Comparison of ENCODE assay signal across 1 cellular context in the genomic region with DNA sequence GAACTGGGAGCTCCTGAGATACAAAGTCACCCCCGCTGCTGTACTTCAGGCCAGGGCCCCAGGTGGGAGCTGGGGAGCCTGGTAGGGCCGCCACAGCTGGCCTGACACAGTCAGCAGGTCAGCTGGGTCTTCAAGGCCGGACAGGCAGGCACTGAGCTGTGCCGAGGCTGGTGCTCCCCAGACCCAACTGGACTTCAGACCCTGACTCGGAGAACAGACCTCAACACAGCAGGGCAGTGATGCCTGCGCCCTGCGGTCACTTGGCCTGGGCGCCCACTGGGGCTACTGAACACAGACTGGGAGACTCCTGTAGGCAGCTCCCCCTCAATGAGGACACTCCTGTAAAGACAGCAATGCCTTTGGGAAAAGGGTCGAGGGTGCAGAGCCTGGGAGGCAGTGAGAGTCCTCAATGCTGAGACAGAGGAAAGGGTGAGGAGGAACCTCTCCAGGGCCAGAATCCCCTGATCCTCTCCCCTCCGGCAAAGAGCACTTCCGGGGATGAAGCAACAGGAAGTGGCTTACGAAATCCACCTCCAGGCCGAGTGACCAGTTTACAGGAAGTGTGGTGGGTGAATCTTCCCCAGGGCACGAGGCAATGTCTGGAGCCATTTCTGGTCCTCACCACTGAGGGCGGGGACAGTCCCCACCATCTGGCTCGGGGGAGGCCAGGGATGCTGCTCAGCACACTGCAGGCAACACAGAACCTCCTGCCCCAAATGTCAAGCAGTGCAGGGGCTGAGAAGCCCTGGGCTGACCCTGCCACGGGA.
TF ChIP-seq lines count a peak whose summit lies in the region.

No MANE protein-coding gene starts in this region.

TF ChIP-seq in K562, 482 proteins besides CTCF, POLR2A, EP300 and RAD21 (continued from another document and continues in another):
- TF ChIP-seq POLR2G (IDR thresholded peaks at IDR 0.05; ENCODE audit: low read depth, low read length) = peak; percentile 35; the same call in 1 of the 2 replicates
- TF ChIP-seq, protein P1, sequence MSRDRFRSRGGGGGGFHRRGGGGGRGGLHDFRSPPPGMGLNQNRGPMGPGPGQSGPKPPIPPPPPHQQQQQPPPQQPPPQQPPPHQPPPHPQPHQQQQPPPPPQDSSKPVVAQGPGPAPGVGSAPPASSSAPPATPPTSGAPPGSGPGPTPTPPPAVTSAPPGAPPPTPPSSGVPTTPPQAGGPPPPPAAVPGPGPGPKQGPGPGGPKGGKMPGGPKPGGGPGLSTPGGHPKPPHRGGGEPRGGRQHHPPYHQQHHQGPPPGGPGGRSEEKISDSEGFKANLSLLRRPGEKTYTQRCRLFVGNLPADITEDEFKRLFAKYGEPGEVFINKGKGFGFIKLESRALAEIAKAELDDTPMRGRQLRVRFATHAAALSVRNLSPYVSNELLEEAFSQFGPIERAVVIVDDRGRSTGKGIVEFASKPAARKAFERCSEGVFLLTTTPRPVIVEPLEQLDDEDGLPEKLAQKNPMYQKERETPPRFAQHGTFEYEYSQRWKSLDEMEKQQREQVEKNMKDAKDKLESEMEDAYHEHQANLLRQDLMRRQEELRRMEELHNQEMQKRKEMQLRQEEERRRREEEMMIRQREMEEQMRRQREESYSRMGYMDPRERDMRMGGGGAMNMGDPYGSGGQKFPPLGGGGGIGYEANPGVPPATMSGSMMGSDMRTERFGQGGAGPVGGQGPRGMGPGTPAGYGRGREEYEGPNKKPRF (IDR thresholded peaks at IDR 0.05; ENCODE audit: low read depth, low read length) = no peak
- TF ChIP-seq, protein P2, sequence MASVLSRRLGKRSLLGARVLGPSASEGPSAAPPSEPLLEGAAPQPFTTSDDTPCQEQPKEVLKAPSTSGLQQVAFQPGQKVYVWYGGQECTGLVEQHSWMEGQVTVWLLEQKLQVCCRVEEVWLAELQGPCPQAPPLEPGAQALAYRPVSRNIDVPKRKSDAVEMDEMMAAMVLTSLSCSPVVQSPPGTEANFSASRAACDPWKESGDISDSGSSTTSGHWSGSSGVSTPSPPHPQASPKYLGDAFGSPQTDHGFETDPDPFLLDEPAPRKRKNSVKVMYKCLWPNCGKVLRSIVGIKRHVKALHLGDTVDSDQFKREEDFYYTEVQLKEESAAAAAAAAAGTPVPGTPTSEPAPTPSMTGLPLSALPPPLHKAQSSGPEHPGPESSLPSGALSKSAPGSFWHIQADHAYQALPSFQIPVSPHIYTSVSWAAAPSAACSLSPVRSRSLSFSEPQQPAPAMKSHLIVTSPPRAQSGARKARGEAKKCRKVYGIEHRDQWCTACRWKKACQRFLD (CRISPR knock-in tag; IDR thresholded peaks at IDR 0.05) = 0 out of 2 replicates have a peak, but pooled peaks have one; percentile 64
- TF ChIP-seq, protein P3, sequence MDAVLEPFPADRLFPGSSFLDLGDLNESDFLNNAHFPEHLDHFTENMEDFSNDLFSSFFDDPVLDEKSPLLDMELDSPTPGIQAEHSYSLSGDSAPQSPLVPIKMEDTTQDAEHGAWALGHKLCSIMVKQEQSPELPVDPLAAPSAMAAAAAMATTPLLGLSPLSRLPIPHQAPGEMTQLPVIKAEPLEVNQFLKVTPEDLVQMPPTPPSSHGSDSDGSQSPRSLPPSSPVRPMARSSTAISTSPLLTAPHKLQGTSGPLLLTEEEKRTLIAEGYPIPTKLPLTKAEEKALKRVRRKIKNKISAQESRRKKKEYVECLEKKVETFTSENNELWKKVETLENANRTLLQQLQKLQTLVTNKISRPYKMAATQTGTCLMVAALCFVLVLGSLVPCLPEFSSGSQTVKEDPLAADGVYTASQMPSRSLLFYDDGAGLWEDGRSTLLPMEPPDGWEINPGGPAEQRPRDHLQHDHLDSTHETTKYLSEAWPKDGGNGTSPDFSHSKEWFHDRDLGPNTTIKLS (IDR thresholded peaks at IDR 0.05; ENCODE audit: borderline replicate concordance, low read depth) = no peak
- no peak for TF ChIP-seq GATA2 (CRISPR knock-in tag; IDR thresholded peaks at IDR 0.05)
- no peak for TF ChIP-seq NR2F6 (CRISPR knock-in tag; IDR thresholded peaks at IDR 0.05)
- TF ChIP-seq, protein P4, sequence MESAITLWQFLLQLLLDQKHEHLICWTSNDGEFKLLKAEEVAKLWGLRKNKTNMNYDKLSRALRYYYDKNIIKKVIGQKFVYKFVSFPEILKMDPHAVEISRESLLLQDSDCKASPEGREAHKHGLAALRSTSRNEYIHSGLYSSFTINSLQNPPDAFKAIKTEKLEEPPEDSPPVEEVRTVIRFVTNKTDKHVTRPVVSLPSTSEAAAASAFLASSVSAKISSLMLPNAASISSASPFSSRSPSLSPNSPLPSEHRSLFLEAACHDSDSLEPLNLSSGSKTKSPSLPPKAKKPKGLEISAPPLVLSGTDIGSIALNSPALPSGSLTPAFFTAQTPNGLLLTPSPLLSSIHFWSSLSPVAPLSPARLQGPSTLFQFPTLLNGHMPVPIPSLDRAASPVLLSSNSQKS (CRISPR knock-in tag; IDR thresholded peaks at IDR 0.05) = no peak
- no peak for TF ChIP-seq ZNF140 (CRISPR knock-in tag; IDR thresholded peaks at IDR 0.05)
- no peak for TF ChIP-seq TSC22D4 (tag; IDR thresholded peaks at IDR 0.05)
- TF ChIP-seq, protein P5, sequence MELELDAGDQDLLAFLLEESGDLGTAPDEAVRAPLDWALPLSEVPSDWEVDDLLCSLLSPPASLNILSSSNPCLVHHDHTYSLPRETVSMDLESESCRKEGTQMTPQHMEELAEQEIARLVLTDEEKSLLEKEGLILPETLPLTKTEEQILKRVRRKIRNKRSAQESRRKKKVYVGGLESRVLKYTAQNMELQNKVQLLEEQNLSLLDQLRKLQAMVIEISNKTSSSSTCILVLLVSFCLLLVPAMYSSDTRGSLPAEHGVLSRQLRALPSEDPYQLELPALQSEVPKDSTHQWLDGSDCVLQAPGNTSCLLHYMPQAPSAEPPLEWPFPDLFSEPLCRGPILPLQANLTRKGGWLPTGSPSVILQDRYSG (tag; conservative IDR thresholded peaks at IDR 0.05; ENCODE audit: low read depth) = no peak
- TF ChIP-seq CEBPG (CRISPR knock-in tag; IDR thresholded peaks at IDR 0.05) = peak; percentile 98
- peak; percentile 95 to 98 for TF ChIP-seq CEBPG (tag; conservative IDR thresholded peaks at IDR 0.05 in 1 of 2, IDR thresholded peaks at IDR 0.05 in 1 of 2)
- TF ChIP-seq POLR3G (IDR thresholded peaks at IDR 0.05; ENCODE audit: extremely low read depth, insufficient read length, insufficient replicate concordance) = no peak
- TF ChIP-seq MCM2 (IDR thresholded peaks at IDR 0.05; ENCODE audit: low read depth) = no peak
- no peak for TF ChIP-seq ZNF668 (CRISPR knock-in tag; IDR thresholded peaks at IDR 0.05)
- TF ChIP-seq ZNF75A (CRISPR knock-in tag; IDR thresholded peaks at IDR 0.05) = peak; percentile 38; the same call in 1 of the 2 replicates
- TF ChIP-seq ELF2 (CRISPR knock-in tag; IDR thresholded peaks at IDR 0.05) = peak; percentile 79
- TF ChIP-seq CBX8 (IDR thresholded peaks at IDR 0.05; ENCODE audit: borderline replicate concordance, extremely low read depth, low read depth, low read length, poor library complexity, severe bottlenecking) = no peak
- TF ChIP-seq ZNF23 (CRISPR knock-in tag; IDR thresholded peaks at IDR 0.05) = no peak
- no peak for TF ChIP-seq U2AF2 (optimal IDR thresholded peaks at IDR 0.05; ENCODE audit: low read depth, low read length)
- TF ChIP-seq RUNX1 (IDR thresholded peaks at IDR 0.05; ENCODE audit: low read depth) = no peak
- TF ChIP-seq, protein P6, sequence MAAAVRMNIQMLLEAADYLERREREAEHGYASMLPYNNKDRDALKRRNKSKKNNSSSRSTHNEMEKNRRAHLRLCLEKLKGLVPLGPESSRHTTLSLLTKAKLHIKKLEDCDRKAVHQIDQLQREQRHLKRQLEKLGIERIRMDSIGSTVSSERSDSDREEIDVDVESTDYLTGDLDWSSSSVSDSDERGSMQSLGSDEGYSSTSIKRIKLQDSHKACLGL (CRISPR knock-in tag; IDR thresholded peaks at IDR 0.05; ENCODE audit: borderline replicate concordance, poor library complexity, severe bottlenecking) = no peak
- TF ChIP-seq ZNF143 (CRISPR knock-in tag; IDR thresholded peaks at IDR 0.05) = peak; percentile 17; the same call in 1 of the 2 replicates
- no peak for TF ChIP-seq FOXJ2 (tag; IDR thresholded peaks at IDR 0.05)
- no peak for TF ChIP-seq ZNF717 (CRISPR knock-in tag; IDR thresholded peaks at IDR 0.05)
- TF ChIP-seq, protein P7, sequence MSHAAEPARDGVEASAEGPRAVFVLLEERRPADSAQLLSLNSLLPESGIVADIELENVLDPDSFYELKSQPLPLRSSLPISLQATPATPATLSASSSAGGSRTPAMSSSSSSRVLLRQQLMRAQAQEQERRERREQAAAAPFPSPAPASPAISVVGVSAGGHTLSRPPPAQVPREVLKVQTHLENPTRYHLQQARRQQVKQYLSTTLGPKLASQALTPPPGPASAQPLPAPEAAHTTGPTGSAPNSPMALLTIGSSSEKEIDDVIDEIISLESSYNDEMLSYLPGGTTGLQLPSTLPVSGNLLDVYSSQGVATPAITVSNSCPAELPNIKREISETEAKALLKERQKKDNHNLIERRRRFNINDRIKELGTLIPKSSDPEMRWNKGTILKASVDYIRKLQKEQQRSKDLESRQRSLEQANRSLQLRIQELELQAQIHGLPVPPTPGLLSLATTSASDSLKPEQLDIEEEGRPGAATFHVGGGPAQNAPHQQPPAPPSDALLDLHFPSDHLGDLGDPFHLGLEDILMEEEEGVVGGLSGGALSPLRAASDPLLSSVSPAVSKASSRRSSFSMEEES (CRISPR knock-in tag; IDR thresholded peaks at IDR 0.05) = no peak
- TF ChIP-seq ZNF384 (IDR thresholded peaks at IDR 0.05; ENCODE audit: low read depth, low read length) = no peak
- TF ChIP-seq ZNF175 (CRISPR knock-in tag; IDR thresholded peaks at IDR 0.05; ENCODE audit: low read depth) = peak; percentile 93
- no peak for TF ChIP-seq KLF16 (IDR thresholded peaks at IDR 0.05)
- TF ChIP-seq ZZZ3 (IDR thresholded peaks at IDR 0.05) = no peak
- no peak for TF ChIP-seq MYNN (IDR thresholded peaks at IDR 0.05)
- TF ChIP-seq MYNN (CRISPR knock-in tag; IDR thresholded peaks at IDR 0.05) = no peak
- TF ChIP-seq, protein P8, sequence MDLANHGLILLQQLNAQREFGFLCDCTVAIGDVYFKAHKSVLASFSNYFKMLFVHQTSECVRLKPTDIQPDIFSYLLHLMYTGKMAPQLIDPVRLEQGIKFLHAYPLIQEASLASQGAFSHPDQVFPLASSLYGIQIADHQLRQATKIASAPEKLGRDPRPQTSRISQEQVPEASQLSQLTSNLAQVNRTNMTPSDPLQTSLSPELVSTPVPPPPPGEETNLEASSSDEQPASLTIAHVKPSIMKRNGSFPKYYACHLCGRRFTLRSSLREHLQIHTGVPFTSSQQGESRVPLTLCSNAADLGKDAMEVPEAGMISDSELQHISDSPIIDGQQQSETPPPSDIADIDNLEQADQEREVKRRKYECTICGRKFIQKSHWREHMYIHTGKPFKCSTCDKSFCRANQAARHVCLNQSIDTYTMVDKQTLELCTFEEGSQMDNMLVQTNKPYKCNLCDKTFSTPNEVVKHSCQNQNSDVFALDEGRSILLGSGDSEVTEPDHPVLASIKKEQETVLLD (IDR thresholded peaks at IDR 0.05) = no peak
- TF ChIP-seq, protein P9, sequence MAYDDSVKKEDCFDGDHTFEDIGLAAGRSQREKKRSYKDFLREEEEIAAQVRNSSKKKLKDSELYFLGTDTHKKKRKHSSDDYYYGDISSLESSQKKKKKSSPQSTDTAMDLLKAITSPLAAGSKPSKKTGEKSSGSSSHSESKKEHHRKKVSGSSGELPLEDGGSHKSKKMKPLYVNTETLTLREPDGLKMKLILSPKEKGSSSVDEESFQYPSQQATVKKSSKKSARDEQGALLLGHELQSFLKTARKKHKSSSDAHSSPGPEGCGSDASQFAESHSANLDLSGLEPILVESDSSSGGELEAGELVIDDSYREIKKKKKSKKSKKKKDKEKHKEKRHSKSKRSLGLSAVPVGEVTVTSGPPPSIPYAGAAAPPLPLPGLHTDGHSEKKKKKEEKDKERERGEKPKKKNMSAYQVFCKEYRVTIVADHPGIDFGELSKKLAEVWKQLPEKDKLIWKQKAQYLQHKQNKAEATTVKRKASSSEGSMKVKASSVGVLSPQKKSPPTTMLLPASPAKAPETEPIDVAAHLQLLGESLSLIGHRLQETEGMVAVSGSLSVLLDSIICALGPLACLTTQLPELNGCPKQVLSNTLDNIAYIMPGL (CRISPR knock-in tag; IDR thresholded peaks at IDR 0.05) = no peak
- TF ChIP-seq ZBTB1 (CRISPR knock-in tag; IDR thresholded peaks at IDR 0.05; ENCODE audit: borderline replicate concordance, low read depth) = no peak
- no peak for TF ChIP-seq ARNT (IDR thresholded peaks at IDR 0.05)
- no peak for TF ChIP-seq RBM25 (IDR thresholded peaks at IDR 0.05; ENCODE audit: low read depth, low read length, severe bottlenecking)
- TF ChIP-seq, protein P10, sequence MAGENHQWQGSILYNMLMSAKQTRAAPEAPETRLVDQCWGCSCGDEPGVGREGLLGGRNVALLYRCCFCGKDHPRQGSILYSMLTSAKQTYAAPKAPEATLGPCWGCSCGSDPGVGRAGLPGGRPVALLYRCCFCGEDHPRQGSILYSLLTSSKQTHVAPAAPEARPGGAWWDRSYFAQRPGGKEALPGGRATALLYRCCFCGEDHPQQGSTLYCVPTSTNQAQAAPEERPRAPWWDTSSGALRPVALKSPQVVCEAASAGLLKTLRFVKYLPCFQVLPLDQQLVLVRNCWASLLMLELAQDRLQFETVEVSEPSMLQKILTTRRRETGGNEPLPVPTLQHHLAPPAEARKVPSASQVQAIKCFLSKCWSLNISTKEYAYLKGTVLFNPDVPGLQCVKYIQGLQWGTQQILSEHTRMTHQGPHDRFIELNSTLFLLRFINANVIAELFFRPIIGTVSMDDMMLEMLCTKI (IDR thresholded peaks at IDR 0.05; ENCODE audit: partially characterized antibody) = no peak
- TF ChIP-seq, protein P11, sequence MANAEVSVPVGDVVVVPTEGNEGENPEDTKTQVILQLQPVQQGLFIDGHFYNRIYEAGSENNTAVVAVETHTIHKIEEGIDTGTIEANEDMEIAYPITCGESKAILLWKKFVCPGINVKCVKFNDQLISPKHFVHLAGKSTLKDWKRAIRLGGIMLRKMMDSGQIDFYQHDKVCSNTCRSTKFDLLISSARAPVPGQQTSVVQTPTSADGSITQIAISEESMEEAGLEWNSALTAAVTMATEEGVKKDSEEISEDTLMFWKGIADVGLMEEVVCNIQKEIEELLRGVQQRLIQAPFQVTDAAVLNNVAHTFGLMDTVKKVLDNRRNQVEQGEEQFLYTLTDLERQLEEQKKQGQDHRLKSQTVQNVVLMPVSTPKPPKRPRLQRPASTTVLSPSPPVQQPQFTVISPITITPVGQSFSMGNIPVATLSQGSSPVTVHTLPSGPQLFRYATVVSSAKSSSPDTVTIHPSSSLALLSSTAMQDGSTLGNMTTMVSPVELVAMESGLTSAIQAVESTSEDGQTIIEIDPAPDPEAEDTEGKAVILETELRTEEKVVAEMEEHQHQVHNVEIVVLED (CRISPR knock-in tag; IDR thresholded peaks at IDR 0.05) = no peak
- TF ChIP-seq HDAC1 (IDR thresholded peaks at IDR 0.05) = no peak
- no peak for TF ChIP-seq MEF2D (tag; conservative IDR thresholded peaks at IDR 0.05; ENCODE audit: low read depth)
- TF ChIP-seq, protein P12, sequence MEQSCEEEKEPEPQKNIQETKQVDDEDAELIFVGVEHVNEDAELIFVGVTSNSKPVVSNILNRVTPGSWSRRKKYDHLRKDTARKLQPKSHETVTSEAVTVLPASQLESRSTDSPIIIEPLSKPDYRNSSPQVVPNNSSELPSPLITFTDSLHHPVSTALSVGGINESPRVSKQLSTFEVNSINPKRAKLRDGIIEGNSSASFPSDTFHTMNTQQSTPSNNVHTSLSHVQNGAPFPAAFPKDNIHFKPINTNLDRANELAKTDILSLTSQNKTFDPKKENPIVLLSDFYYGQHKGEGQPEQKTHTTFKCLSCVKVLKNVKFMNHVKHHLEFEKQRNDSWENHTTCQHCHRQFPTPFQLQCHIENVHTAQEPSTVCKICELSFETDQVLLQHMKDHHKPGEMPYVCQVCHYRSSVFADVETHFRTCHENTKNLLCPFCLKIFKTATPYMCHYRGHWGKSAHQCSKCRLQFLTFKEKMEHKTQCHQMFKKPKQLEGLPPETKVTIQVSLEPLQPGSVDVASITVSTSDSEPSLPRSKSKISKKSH (CRISPR knock-in tag; IDR thresholded peaks at IDR 0.05) = no peak
- no peak for TF ChIP-seq DPF2 (IDR thresholded peaks at IDR 0.05)
- TF ChIP-seq PYGO2 (tag; IDR thresholded peaks at IDR 0.05) = no peak
